13 cellular contexts compared by ENCODE assay signal in genomic region chr3:115549111-115549510, GRCh38.
"Had no signal": no experiment of that assay in that cellular context is flagged by ENCODE, and none has a peak within 500 bp of the region (broad histone marks: within the 10 kb centered on the region; RNA-seq: fewer than 3 reads in every experiment).

No MANE protein-coding gene starts in this region.

- DNase-seq: activated CD4-positive, alpha-beta memory T cell treated with anti-CD3 and anti-CD28 coated beads for 36 hours; activated CD4-positive, alpha-beta T cell treated with anti-CD3 and anti-CD28 coated beads for 36 hours; activated CD8-positive, alpha-beta memory T cell treated with anti-CD3 and anti-CD28 coated beads, Interleukin-2, amount 10 ng/mL, durations not matched to agents 7 days and 5 days; activated naive CD4-positive, alpha-beta T cell treated with anti-CD3 and anti-CD28 coated beads for 36 hours; activated naive CD8-positive, alpha-beta T cell treated with anti-CD3 and anti-CD28 coated beads, Interleukin-2, amount 50 U/mL, for 24 hours; activated T-cell treated with anti-CD3 and anti-CD28 coated beads, Interleukin-2, amount 50 U/mL, for 1 hour; islet precursor cell; mammary epithelial cell; natural killer cell; posterior cingulate gyrus; retina had no signal

- H3K9me3 ChIP-seq: neutrophil, tibial nerve had no signal

- H3K36me3 ChIP-seq: neutrophil, tibial nerve had no signal

- H3K27me3 ChIP-seq: neutrophil, tibial nerve had no signal

- H3K27ac ChIP-seq: neutrophil had no signal

- H3K4me3 ChIP-seq: tibial nerve had no signal
